17 cellular contexts compared by ENCODE assay signal in genomic region chr1:244216836-244217235, GRCh38.
DNase-seq lines count a peak whose midpoint lies in the region.
"Had no signal": no experiment of that assay in that cellular context is flagged by ENCODE, and none has a peak within 500 bp of the region (broad histone marks: within the 10 kb centered on the region; RNA-seq: fewer than 3 reads in every experiment).

No MANE protein-coding gene starts in this region.

- H2AFZ ChIP-seq in mesenchymal stem cell (ENCODE audit: low read depth, low read length) (no peak overlapping the region), neuronal stem cell (ENCODE audit: low read length) (no peak overlapping the region)

- H2BK5ac ChIP-seq in mesenchymal stem cell (ENCODE audit: low read depth, low read length, poor library complexity, severe bottlenecking) (no peak overlapping the region), neuronal stem cell (ENCODE audit: low read length) (no peak overlapping the region)

- H2AK5ac ChIP-seq in mesenchymal stem cell (ENCODE audit: low read length, severe bottlenecking) (no peak overlapping the region), neuronal stem cell (ENCODE audit: low read depth, low read length) (no peak overlapping the region)

- H4K8ac ChIP-seq in mesenchymal stem cell (ENCODE audit: low read length) (no peak overlapping the region), neuronal stem cell (ENCODE audit: low read depth, low read length) (no peak overlapping the region)

- H3K4me1 ChIP-seq in mesenchymal stem cell (ENCODE audit: control insufficient read depth, insufficient read depth, low read depth, low read length) (peaks cover 7% of the 10 kb centered on the region), neuronal stem cell (ENCODE audit: control insufficient read depth in 2 of 2, insufficient read depth in 1 of 2, low read depth in 1 of 2, low read length in 2 of 2) (peaks cover 3 to 5% of the 10 kb centered on the region in 2 donors)
- H3K4me1 ChIP-seq: BLaER1, Caco-2 had no signal

- H2BK120ac ChIP-seq in mesenchymal stem cell (ENCODE audit: low read depth, low read length): no peak overlapping the region
- H2BK120ac ChIP-seq in neuronal stem cell (ENCODE audit: low read depth, low read length): no peak overlapping the region

- no peak overlapping the region for H3K18ac ChIP-seq in mesenchymal stem cell (ENCODE audit: low read depth in 1 of 2, low read length in 2 of 2)
- peak overlapping the region; percentile 44 for H3K18ac ChIP-seq in neuronal stem cell (ENCODE audit: low read length)

- H3K9me3 ChIP-seq in mesenchymal stem cell (ENCODE audit: control insufficient read depth, low read length): no peaks in the 10 kb centered on the region
- peaks cover 0 to 2% of the 10 kb centered on the region in 2 donors for H3K9me3 ChIP-seq in neuronal stem cell (replicated peaks in 1 of 2; ENCODE audit: control insufficient read depth in 2 of 2, insufficient read depth in 1 of 2, low read depth in 1 of 2, low read length in 2 of 2)
- H3K9me3 ChIP-seq: BLaER1, Caco-2 had no signal

- H3K27ac ChIP-seq in mesenchymal stem cell (ENCODE audit: low read length, poor library complexity, severe bottlenecking) (no peak overlapping the region), neuronal stem cell (replicated peaks; ENCODE audit: low read length) (no peak overlapping the region)
- H3K27ac ChIP-seq: 22Rv1, BLaER1, C4-2B had no signal

- H3K36me3 ChIP-seq in mesenchymal stem cell (ENCODE audit: control insufficient read depth in 1 of 2, insufficient read depth in 2 of 2, low read depth in 1 of 2, low read length in 2 of 2) (no peaks in the 10 kb centered on the region), neuronal stem cell (replicated peaks in 1 of 2; ENCODE audit: control insufficient read depth in 2 of 2, insufficient read depth in 2 of 2, low read length in 2 of 2) (no peaks in the 10 kb centered on the region), H7 (replicated peaks; ENCODE audit: control insufficient read depth, insufficient read depth, low read length) (no peaks in the 10 kb centered on the region)
- H3K36me3 ChIP-seq: BLaER1 had no signal

- WGBS in mesenchymal stem cell: 92% methylated on average over 5 of the region's 5 CpGs
- WGBS in neuronal stem cell (ENCODE audit: extremely low coverage in 2 of 2, insufficient read length in 2 of 2, insufficient replicate concordance in 1 of 2), 2 donors: no CpG with 5 or more reads among the region's 5 CpGs

- DNase-seq in activated effector memory CD4-positive, alpha-beta T cell treated with anti-CD3 and anti-CD28 coated beads, Interleukin-2, amount 50 U/mL, for 16 hours: peak; percentile 45
- no peak for DNase-seq in activated effector memory CD4-positive, alpha-beta T cell treated with Interleukin-2 at 50 U/mL for 16 hours
- no peak for DNase-seq in mesenchymal stem cell
- no peak for DNase-seq in neuronal stem cell (ENCODE audit: low spot score)
- no peak for DNase-seq in H7
- DNase-seq in NCI-H1930 (lab: John Stamatoyannopoulos, UW): no peak
- DNase-seq: Caco-2; CD4-positive, CD25-positive, alpha-beta regulatory T cell; CD8-positive, alpha-beta T cell; DMS153; DND-41; GOT3; H9; HFFc6 had no signal

- H3K27me3 ChIP-seq in mesenchymal stem cell (ENCODE audit: control insufficient read depth in 1 of 2, insufficient read depth in 1 of 2, low read length in 2 of 2): peaks cover 0 to 26% of the 10 kb centered on the region in 2 experiments
- peaks cover 0 to 10% (median 0%) of the 10 kb centered on the region in 3 experiments for H3K27me3 ChIP-seq in neuronal stem cell (ENCODE audit: control insufficient read depth in 3 of 3, insufficient read depth in 3 of 3, low read depth in 1 of 3, low read length in 3 of 3)
- H3K27me3 ChIP-seq in H7 (ENCODE audit: control insufficient read depth, insufficient read depth, low read length): no peaks in the 10 kb centered on the region
- H3K27me3 ChIP-seq: BLaER1 had no signal

- no peaks in the 10 kb centered on the region for H3K79me1 ChIP-seq in mesenchymal stem cell (replicated peaks; ENCODE audit: low read length, poor library complexity, severe bottlenecking)
- H3K79me1 ChIP-seq in neuronal stem cell (ENCODE audit: low read depth, low read length): no peaks in the 10 kb centered on the region

- H3K23ac ChIP-seq in mesenchymal stem cell (ENCODE audit: low read length in 2 of 2) (no peak overlapping the region), neuronal stem cell (ENCODE audit: low read depth, low read length, poor library complexity) (no peak overlapping the region)

- peak overlapping the region; percentile 18 for H4K91ac ChIP-seq in mesenchymal stem cell (ENCODE audit: low read length)
- no peak overlapping the region for H4K91ac ChIP-seq in neuronal stem cell (ENCODE audit: low read depth, low read length, poor library complexity)

- H3K4me3 ChIP-seq in mesenchymal stem cell (ENCODE audit: insufficient read depth in 1 of 2, low read depth in 1 of 2, low read length in 2 of 2): no peak overlapping the region
- peak overlapping the region in 1 of 2 donors; percentile 45 for H3K4me3 ChIP-seq in neuronal stem cell (ENCODE audit: low read length in 2 of 2)
- H3K4me3 ChIP-seq in H7 (ENCODE audit: insufficient read depth, low read depth, low read length): no peak overlapping the region
- H3K4me3 ChIP-seq: BLaER1 had no signal

- H2BK15ac ChIP-seq in mesenchymal stem cell (ENCODE audit: low read depth, poor library complexity, severe bottlenecking): no peak overlapping the region
- H2BK15ac ChIP-seq in neuronal stem cell (ENCODE audit: low read length): no peak overlapping the region

- H3K9ac ChIP-seq in mesenchymal stem cell (ENCODE audit: low read length) (no peak overlapping the region), neuronal stem cell (ENCODE audit: low read depth, low read length, poor library complexity) (no peak overlapping the region)
- H3K9ac ChIP-seq: BLaER1 had no signal

- H3K14ac ChIP-seq in mesenchymal stem cell (ENCODE audit: low read length in 2 of 2) (no peak overlapping the region), neuronal stem cell (ENCODE audit: low read length) (no peak overlapping the region)

- no peak overlapping the region for H3K4me2 ChIP-seq in mesenchymal stem cell (ENCODE audit: low read length, poor library complexity, severe bottlenecking)
- H3K4me2 ChIP-seq in neuronal stem cell (ENCODE audit: insufficient read depth, low read length, poor library complexity, severe bottlenecking): no peak overlapping the region
- H3K4me2 ChIP-seq: BLaER1 had no signal

- H2BK12ac ChIP-seq in mesenchymal stem cell (ENCODE audit: low read length in 2 of 2) (no peak overlapping the region), neuronal stem cell (ENCODE audit: low read length) (no peak overlapping the region)

- H3K4ac ChIP-seq in mesenchymal stem cell (ENCODE audit: low read depth in 1 of 2, low read length in 2 of 2) (no peak overlapping the region), neuronal stem cell (ENCODE audit: low read length) (peak overlapping the region; percentile 61)
